ENCODE assay signal across 10 cellular contexts in the genomic region with DNA sequence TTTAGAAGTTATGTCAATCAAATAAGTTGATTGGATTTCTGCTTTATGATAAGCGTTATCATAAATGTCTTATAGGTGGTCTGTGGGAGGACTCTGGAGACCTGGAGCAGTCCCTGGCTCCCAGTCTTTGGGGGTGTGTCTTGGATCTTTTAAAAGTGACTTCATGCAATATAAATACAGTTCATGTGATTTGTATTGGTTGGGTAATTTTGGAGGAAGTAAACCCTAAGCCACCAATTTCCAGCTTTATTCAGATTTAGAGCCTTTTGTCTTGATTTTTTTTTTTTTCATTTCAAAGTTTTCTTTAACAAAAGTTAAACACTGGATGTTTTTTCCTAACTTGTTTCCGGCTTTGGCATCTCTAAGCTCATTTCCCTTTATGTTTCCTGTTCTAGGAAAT.
A peak's percentile ranks its signal among the peaks of the same experiment; 100 is the strongest.
DNase-seq lines count a peak whose midpoint lies in the region; ATAC-seq and TF ChIP-seq lines count a peak whose summit lies in the region.
"Had no signal": no experiment of that assay in that cellular context is flagged by ENCODE, and none has a peak within 500 bp of the region (broad histone marks: within the 10 kb centered on the region; RNA-seq: fewer than 3 reads in every experiment).

No MANE protein-coding gene starts in this region.

- no peak overlapping the region; the same call in 1 of the 2 replicates for H3K23ac ChIP-seq in IMR-90 (ENCODE audit: low read depth, low read length)

- DNase-seq in AG04449 (ENCODE audit: low read depth, low spot score) (no peak), IMR-90 (no peak), neural crest cell (ENCODE audit: low read depth, low spot score) (no peak), HCEC 1CT (no peak), ecto neural progenitor cell (ENCODE audit: low spot score) (no peak)
- no peak for DNase-seq in effector memory CD8-positive, alpha-beta T cell
- DNase-seq: NCI-H187, RPMI8226 had no signal

- H3K27me3 ChIP-seq in IMR-90 (ENCODE audit: control insufficient read depth, insufficient read depth, low read length) = no peaks in the 10 kb centered on the region

- no peak overlapping the region for H4K8ac ChIP-seq in IMR-90 (ENCODE audit: low read depth in 2 of 2, low read length in 2 of 2)

- H4K91ac ChIP-seq in IMR-90 (ENCODE audit: insufficient read depth, low read depth, low read length) = no peak overlapping the region

- H3K9me1 ChIP-seq in IMR-90 (ENCODE audit: insufficient read depth, low read length) = peaks cover 31% of the 10 kb centered on the region

- TF ChIP-seq CTCF in AG04449 (IDR thresholded peaks at IDR 0.05; ENCODE audit: insufficient read depth, low read length, missing control alignments) = no peak
- no peak for TF ChIP-seq CTCF in IMR-90 (conservative IDR thresholded peaks at IDR 0.05; ENCODE audit: low read depth, low read length)
- no peak for TF ChIP-seq CTCF in neural crest cell (conservative IDR thresholded peaks at IDR 0.05)

- H2BK15ac ChIP-seq in IMR-90 (ENCODE audit: low read depth, low read length) = 0 out of 3 replicates have a peak overlapping the region, but pooled peaks have one; percentile 17

- ATAC-seq in IMR-90 (ENCODE audit: low read depth) (no peak), HG02973 (IDR thresholded peaks at IDR 0.05; ENCODE audit: unreplicated experiment) (no peak), HG02852 (IDR thresholded peaks at IDR 0.05; ENCODE audit: unreplicated experiment) (no peak)
- no peak for ATAC-seq in effector memory CD8-positive, alpha-beta T cell (replicated peaks)

- intact Hi-C loops in IMR-90 (cut with micrococcal nuclease) = no loop called here

- H3K14ac ChIP-seq in IMR-90 (replicated peaks; ENCODE audit: low read depth, low read length) = no peak overlapping the region

- dilution Hi-C loops in IMR-90 (cut with HindIII; ENCODE audit: low sequenced_read_pairs, unreplicated experiment) = no loop called here

- no peaks in the 10 kb centered on the region for H3K9me3 ChIP-seq in IMR-90 (ENCODE audit: control insufficient read depth, insufficient read depth, low read length)

- WGBS in IMR-90 (ENCODE audit: extremely low coverage in 2 of 2, insufficient read length in 1 of 2), 2 experiments = no CpG with 5 or more reads among the region's 2 CpGs

- TF ChIP-seq POLR2A in IMR-90 (IDR thresholded peaks at IDR 0.05; ENCODE audit: low read depth, low read length) = no peak

- no peaks in the 10 kb centered on the region for H3K36me3 ChIP-seq in IMR-90 (ENCODE audit: control insufficient read depth, insufficient read depth, low read length)

- H3K79me1 ChIP-seq in IMR-90 (ENCODE audit: low read depth in 1 of 2, low read length in 2 of 2) = peaks cover 9 to 68% of the 10 kb centered on the region in 2 experiments

- BruUV-seq in IMR-90 (replicated peaks; lab: Mats Ljungman, UMichigan) = no TSS peak

- H3K4me3 ChIP-seq in AG04449 (ENCODE audit: low read depth, low read length) (peak overlapping the region; percentile 31), IMR-90 (ENCODE audit: insufficient read depth, low read depth, low read length) (no peak overlapping the region)

- H3K4me1 Mint-ChIP-seq in effector memory CD8-positive, alpha-beta T cell (ENCODE audit: low read depth in 2 of 2) = peaks cover 59 to 75% of the 10 kb centered on the region in 2 donors
- H3K4me1 Mint-ChIP-seq in neural crest cell = peaks cover 81% of the 10 kb centered on the region

- H2BK20ac ChIP-seq in IMR-90 (ENCODE audit: low read depth, low read length) = no peak overlapping the region

- H3K9ac ChIP-seq in IMR-90 (ENCODE audit: low read depth, low read length) = no peak overlapping the region; the same call in 1 of the 2 replicates

- no peak overlapping the region for H2BK120ac ChIP-seq in IMR-90 (ENCODE audit: low read depth, low read length)

- H4K20me1 ChIP-seq in IMR-90 (ENCODE audit: insufficient read depth, low read length) = peaks cover 88% of the 10 kb centered on the region

- CTCF ChIA-PET in AG04449 (lab: Yijun Ruan, JAX) (interaction anchor here (1.5 to 12.7 kb wide), 4 partner anchors 10 to 61 kb away, joined by 5 to 127 read pairs (median 12); no protein-coding TSS in a partner anchor), IMR-90 (lab: Yijun Ruan, JAX) (interaction anchor here (1.4 to 1.9 kb wide), 2 partner anchors 10 to 65 kb away, joined by 3 to 11 read pairs; no protein-coding TSS in a partner anchor)

- H3K4me1 ChIP-seq in IMR-90 (ENCODE audit: control insufficient read depth, insufficient read depth, low read length) = peaks cover 34% of the 10 kb centered on the region

- peak overlapping the region; percentile 68; the same call in 1 of the 2 replicates for H3K4me2 ChIP-seq in IMR-90 (ENCODE audit: low read depth, low read length)

- H3K36me3 Mint-ChIP-seq in effector memory CD8-positive, alpha-beta T cell (ENCODE audit: insufficient read depth) = peaks cover 2% of the 10 kb centered on the region
- no peaks in the 10 kb centered on the region for H3K36me3 Mint-ChIP-seq in neural crest cell (ENCODE audit: low read depth)

- H2AK5ac ChIP-seq in IMR-90 (ENCODE audit: low read depth, low read length) = peak overlapping the region; percentile 9; the same call in 1 of the 2 replicates

- no peak overlapping the region for H3K18ac ChIP-seq in IMR-90 (ENCODE audit: low read depth, low read length)

- no peak overlapping the region for H3K27ac ChIP-seq in IMR-90 (ENCODE audit: insufficient read depth, low read length)

- in situ Hi-C loops in IMR-90 (cut with MboI; ENCODE audit: low sequenced_read_pairs) = no loop called here

- H3K56ac ChIP-seq in IMR-90 (ENCODE audit: extremely low read depth, insufficient read depth, low read length) = no peak overlapping the region

- H3K27me3 Mint-ChIP-seq in effector memory CD8-positive, alpha-beta T cell = no peaks in the 10 kb centered on the region
- H3K27me3 Mint-ChIP-seq in neural crest cell (ENCODE audit: low read depth) = no peaks in the 10 kb centered on the region

- H2BK5ac ChIP-seq in IMR-90 (ENCODE audit: low read depth, low read length, poor library complexity, severe bottlenecking) = peak overlapping the region; percentile 48

- POLR2A ChIA-PET in AG04449 (lab: Yijun Ruan, JAX) (interaction anchor here (1.5 kb wide), 1 partner anchor 7 kb away, joined by 6 read pairs; no protein-coding TSS in a partner anchor), IMR-90 (lab: Charles Lee; ENCODE audit: unreplicated experiment) (no interaction called here)

- no peak overlapping the region for H2AK9ac ChIP-seq in IMR-90 (replicated peaks; ENCODE audit: low read depth, low read length, poor library complexity)

- peak overlapping the region; percentile 12; the same call in 1 of the 2 replicates for H3K4ac ChIP-seq in IMR-90 (ENCODE audit: low read depth, low read length)

- no peak for TF ChIP-seq RAD21 in IMR-90 (IDR thresholded peaks at IDR 0.05; ENCODE audit: low read length)

- no peak overlapping the region for H4K5ac ChIP-seq in IMR-90 (ENCODE audit: low read depth, low read length)

- peak overlapping the region; percentile 36 to 81 for H3K27ac Mint-ChIP-seq in effector memory CD8-positive, alpha-beta T cell
- peak overlapping the region; percentile 85 for H3K27ac Mint-ChIP-seq in neural crest cell (ENCODE audit: unreplicated experiment)

- H3K9me3 Mint-ChIP-seq in effector memory CD8-positive, alpha-beta T cell = no peaks in the 10 kb centered on the region
- H3K9me3 Mint-ChIP-seq in neural crest cell = no peaks in the 10 kb centered on the region

- peak overlapping the region in 1 of 2 donors; percentile 3 for H3K4me3 Mint-ChIP-seq in effector memory CD8-positive, alpha-beta T cell
- peak overlapping the region; percentile 43 for H3K4me3 Mint-ChIP-seq in neural crest cell

- no peak overlapping the region for H2AFZ ChIP-seq in IMR-90 (replicated peaks; ENCODE audit: low read length, poor library complexity)

TF ChIP-seq in IMR-90, 13 proteins besides CTCF, POLR2A, EP300 and RAD21:
- TF ChIP-seq SMC3 (IDR thresholded peaks at IDR 0.05; ENCODE audit: low read depth, low read length) (no peak), RFX5 (IDR thresholded peaks at IDR 0.05; ENCODE audit: low read depth, low read length) (no peak), CHD1 (IDR thresholded peaks at IDR 0.05; ENCODE audit: low read depth, low read length) (no peak), RCOR1 (IDR thresholded peaks at IDR 0.05; ENCODE audit: insufficient replicate concordance, low read length) (no peak), BHLHE40 (IDR thresholded peaks at IDR 0.05; ENCODE audit: low read depth, low read length) (no peak), MAFK (IDR thresholded peaks at IDR 0.05; ENCODE audit: low read depth, low read length) (no peak), FOS (IDR thresholded peaks at IDR 0.05; ENCODE audit: low read depth, low read length) (no peak), NFE2L2 (IDR thresholded peaks at IDR 0.05; ENCODE audit: low read depth, low read length) (no peak), MAZ (IDR thresholded peaks at IDR 0.05; ENCODE audit: borderline replicate concordance, low read depth, low read length) (no peak), MXI1 (IDR thresholded peaks at IDR 0.05; ENCODE audit: borderline replicate concordance, low read depth, low read length) (no peak), CEBPB (IDR thresholded peaks at IDR 0.05; ENCODE audit: low read depth, low read length) (no peak)
- TF ChIP-seq, protein P1, sequence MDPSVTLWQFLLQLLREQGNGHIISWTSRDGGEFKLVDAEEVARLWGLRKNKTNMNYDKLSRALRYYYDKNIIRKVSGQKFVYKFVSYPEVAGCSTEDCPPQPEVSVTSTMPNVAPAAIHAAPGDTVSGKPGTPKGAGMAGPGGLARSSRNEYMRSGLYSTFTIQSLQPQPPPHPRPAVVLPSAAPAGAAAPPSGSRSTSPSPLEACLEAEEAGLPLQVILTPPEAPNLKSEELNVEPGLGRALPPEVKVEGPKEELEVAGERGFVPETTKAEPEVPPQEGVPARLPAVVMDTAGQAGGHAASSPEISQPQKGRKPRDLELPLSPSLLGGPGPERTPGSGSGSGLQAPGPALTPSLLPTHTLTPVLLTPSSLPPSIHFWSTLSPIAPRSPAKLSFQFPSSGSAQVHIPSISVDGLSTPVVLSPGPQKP (IDR thresholded peaks at IDR 0.05; ENCODE audit: borderline replicate concordance, low read depth, low read length) = no peak
- TF ChIP-seq, protein P2, sequence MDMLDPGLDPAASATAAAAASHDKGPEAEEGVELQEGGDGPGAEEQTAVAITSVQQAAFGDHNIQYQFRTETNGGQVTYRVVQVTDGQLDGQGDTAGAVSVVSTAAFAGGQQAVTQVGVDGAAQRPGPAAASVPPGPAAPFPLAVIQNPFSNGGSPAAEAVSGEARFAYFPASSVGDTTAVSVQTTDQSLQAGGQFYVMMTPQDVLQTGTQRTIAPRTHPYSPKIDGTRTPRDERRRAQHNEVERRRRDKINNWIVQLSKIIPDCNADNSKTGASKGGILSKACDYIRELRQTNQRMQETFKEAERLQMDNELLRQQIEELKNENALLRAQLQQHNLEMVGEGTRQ (IDR thresholded peaks at IDR 0.05; ENCODE audit: low read depth, low read length) = no peak
